11 cellular contexts compared by ENCODE assay signal in the genomic region with DNA sequence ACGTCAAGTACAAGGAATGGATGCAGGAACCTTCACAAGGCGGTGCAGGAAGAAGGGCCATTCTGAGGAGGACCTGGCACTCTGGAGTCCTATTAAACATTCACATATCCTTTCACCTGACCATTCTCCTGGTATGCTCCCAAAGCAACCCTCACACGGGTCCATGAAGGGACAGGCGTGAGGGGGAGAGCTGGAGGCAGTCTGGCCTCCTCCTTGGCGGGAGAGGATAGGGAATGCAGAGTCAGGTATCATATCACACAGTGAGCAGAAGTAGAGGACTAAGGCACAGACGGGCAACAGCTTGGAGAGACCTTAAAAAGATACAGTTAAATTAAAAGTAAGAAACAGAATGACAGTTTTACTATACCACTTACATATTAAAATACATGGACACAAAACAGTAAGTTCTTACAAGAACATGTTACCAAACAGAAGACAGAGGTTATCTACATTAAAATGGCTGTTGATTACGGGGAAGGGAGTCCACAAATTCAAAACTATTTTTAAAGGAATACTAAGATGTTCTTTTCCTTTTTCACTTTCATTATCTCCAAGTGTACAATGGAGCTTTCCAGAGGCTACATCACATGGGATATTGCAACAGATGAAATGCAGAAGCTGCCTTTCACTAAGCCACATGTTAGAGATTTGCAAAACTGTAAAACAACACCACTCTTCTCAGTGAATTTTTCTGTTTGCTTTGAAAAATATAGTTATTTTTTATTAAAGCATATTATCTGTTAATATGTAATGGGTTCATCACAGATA. TPM values are rescaled to one million over a fixed set of nuclear protein-coding genes. Genes with fewer than 3 reads are reported as not detected.
DNase-seq lines count a peak whose midpoint lies in the region; ATAC-seq and TF ChIP-seq lines count a peak whose summit lies in the region.
"Had no signal": no experiment of that assay in that cellular context is flagged by ENCODE, and none has a peak within 500 bp of the region (broad histone marks: within the 10 kb centered on the region; RNA-seq: fewer than 3 reads in every experiment).

No MANE protein-coding gene starts in this region.

- H2BK12ac ChIP-seq in mesenchymal stem cell (ENCODE audit: low read length in 2 of 2), result peak overlapping the region; percentile 59 to 94

- H3K23ac ChIP-seq in mesenchymal stem cell (ENCODE audit: low read length in 2 of 2), result peak overlapping the region in 1 of 2 experiments; percentile 0

- peaks cover 25% of the 10 kb centered on the region for H3K79me1 ChIP-seq in mesenchymal stem cell (replicated peaks; ENCODE audit: low read length, poor library complexity, severe bottlenecking)

- H3K36me3 ChIP-seq in mesenchymal stem cell (ENCODE audit: control insufficient read depth in 1 of 2, insufficient read depth in 2 of 2, low read depth in 1 of 2, low read length in 2 of 2), result peaks cover 13 to 31% of the 10 kb centered on the region in 2 experiments
- peaks cover 40% of the 10 kb centered on the region for H3K36me3 ChIP-seq in upper lobe of right lung

- no peak overlapping the region for H2BK120ac ChIP-seq in mesenchymal stem cell (ENCODE audit: low read depth, low read length)

- H4K8ac ChIP-seq in mesenchymal stem cell (ENCODE audit: low read length), result peak overlapping the region; percentile 4

- peak overlapping the region; percentile 0 to 81 for H3K18ac ChIP-seq in mesenchymal stem cell (ENCODE audit: low read depth in 1 of 2, low read length in 2 of 2)

- no peak overlapping the region for H3K4me2 ChIP-seq in mesenchymal stem cell (ENCODE audit: low read length, poor library complexity, severe bottlenecking)

- H2AK5ac ChIP-seq in mesenchymal stem cell (ENCODE audit: low read length, severe bottlenecking), result no peak overlapping the region

- DNase-seq in activated naive CD4-positive, alpha-beta T cell treated with anti-CD3 and anti-CD28 coated beads, Interleukin-2, amount 50 U/mL, for 72 hours (ENCODE audit: low spot score in 2 of 2), result no peak
- DNase-seq in activated naive CD4-positive, alpha-beta T cell treated with Interleukin-2 at 50 U/mL for 16 hours, result no peak
- DNase-seq in cardiac fibroblast (ENCODE audit: low read depth in 2 of 2) (peak; percentile 53 to 74), mesenchymal stem cell (peak; percentile 78), upper lobe of right lung (no peak), cerebellum (ENCODE audit: low spot score) (no peak)
- no peak for DNase-seq in stimulated activated CD4-positive, alpha-beta T cell treated with anti-CD3 and anti-CD28 coated beads, Interleukin-2, amount 100 ng/mL, for 48 hours
- DNase-seq: BE2C, islet precursor cell, NCI-H187 had no signal

- ATAC-seq in activated naive CD4-positive, alpha-beta T cell treated with anti-CD3 and anti-CD28 coated beads, Interleukin-2, amount 50 U/mL, for 72 hours, result no peak
- ATAC-seq in upper lobe of right lung (peak; percentile 77), GM19463 (IDR thresholded peaks at IDR 0.05; ENCODE audit: unreplicated experiment) (no peak)

- intact Hi-C loops in upper lobe of right lung (cut with DNase I), result no loop called here

- H3K4me1 ChIP-seq in mesenchymal stem cell (ENCODE audit: control insufficient read depth, insufficient read depth, low read depth, low read length) (peaks cover 13% of the 10 kb centered on the region), upper lobe of right lung (no peaks in the 10 kb centered on the region)
- H3K4me1 ChIP-seq: BE2C had no signal

- H3K9ac ChIP-seq in mesenchymal stem cell (ENCODE audit: low read length), result peak overlapping the region; percentile 82

- no peak overlapping the region for H2BK15ac ChIP-seq in mesenchymal stem cell (ENCODE audit: low read depth, poor library complexity, severe bottlenecking)

- H3K4ac ChIP-seq in mesenchymal stem cell (ENCODE audit: low read depth in 1 of 2, low read length in 2 of 2), result peak overlapping the region; percentile 3 to 14

- peak overlapping the region; percentile 0 for H4K91ac ChIP-seq in mesenchymal stem cell (ENCODE audit: low read length)

- no peak overlapping the region for H2AFZ ChIP-seq in mesenchymal stem cell (ENCODE audit: low read depth, low read length)

- H3K9me3 ChIP-seq in mesenchymal stem cell (ENCODE audit: control insufficient read depth, low read length) (no peaks in the 10 kb centered on the region), upper lobe of right lung (no peaks in the 10 kb centered on the region)
- H3K9me3 ChIP-seq: BE2C had no signal

- TF ChIP-seq CTCF in cardiac fibroblast (IDR thresholded peaks at IDR 0.05; ENCODE audit: low read depth, low read length) (no peak), upper lobe of right lung (IDR thresholded peaks at IDR 0.05) (no peak)

- no peak overlapping the region for H3K4me3 ChIP-seq in cardiac fibroblast (replicated peaks in 1 of 2; ENCODE audit: low read depth in 2 of 2, low read length in 2 of 2)
- peak overlapping the region in 1 of 2 experiments; percentile 66 for H3K4me3 ChIP-seq in mesenchymal stem cell (ENCODE audit: insufficient read depth in 1 of 2, low read depth in 1 of 2, low read length in 2 of 2)
- no peak overlapping the region for H3K4me3 ChIP-seq in upper lobe of right lung

- no peak overlapping the region for H3K27ac ChIP-seq in mesenchymal stem cell (ENCODE audit: low read length, poor library complexity, severe bottlenecking)
- peak overlapping the region; percentile 60 for H3K27ac ChIP-seq in upper lobe of right lung

- 91% methylated on average over 5 of the region's 7 CpGs for WGBS in mesenchymal stem cell

- no peaks in the 10 kb centered on the region for H3K9me3 Mint-ChIP-seq in activated naive CD4-positive, alpha-beta T cell treated with anti-CD3 and anti-CD28 coated beads, Interleukin-2, amount 50 U/mL, for 72 hours

- peaks cover 5 to 37% of the 10 kb centered on the region in 2 donors for H3K36me3 Mint-ChIP-seq in activated naive CD4-positive, alpha-beta T cell treated with anti-CD3 and anti-CD28 coated beads, Interleukin-2, amount 50 U/mL, for 72 hours

- H3K27me3 ChIP-seq in mesenchymal stem cell (ENCODE audit: control insufficient read depth in 1 of 2, insufficient read depth in 1 of 2, low read length in 2 of 2), result no peaks in the 10 kb centered on the region
- H3K27me3 ChIP-seq in upper lobe of right lung, result no peaks in the 10 kb centered on the region
- H3K27me3 ChIP-seq: BE2C had no signal

- H2BK5ac ChIP-seq in mesenchymal stem cell (ENCODE audit: low read depth, low read length, poor library complexity, severe bottlenecking), result no peak overlapping the region

- H3K14ac ChIP-seq in mesenchymal stem cell (ENCODE audit: low read length in 2 of 2), result peak overlapping the region in 1 of 2 experiments; percentile 19

- H3K27ac Mint-ChIP-seq in activated naive CD4-positive, alpha-beta T cell treated with anti-CD3 and anti-CD28 coated beads, Interleukin-2, amount 50 U/mL, for 72 hours, result peak overlapping the region; percentile 36 to 79

RNA-seq across cellular contexts. Expression of a gene that starts 53.8 kb away (rescaled TPM):
- 100 to 1,000 TPM; 204 to 278 TPM for total RNA-seq in activated naive CD4-positive, alpha-beta T cell treated with anti-CD3 and anti-CD28 coated beads, Interleukin-2, amount 50 U/mL, for 72 hours
- 52.4 TPM for polyA plus RNA-seq in mesenchymal stem cell (2013, experiment 1 of 2)
- polyA plus RNA-seq in mesenchymal stem cell (2013, experiment 2 of 2), result 54.0 TPM
- 102 TPM for total RNA-seq in upper lobe of right lung
- total RNA-seq in cerebellum, result 87.2 TPM

Comparison
In these comparisons a context has a peak if more than half of its experiments do, and no peak if none do; other contexts are left out.
1. DNase-seq: peak in cardiac fibroblast (2 of 2) and mesenchymal stem cell (single experiment); none in activated naive CD4-positive, alpha-beta T cell treated with anti-CD3 and anti-CD28 coated beads, Interleukin-2, amount 50 U/mL, for 72 hours (0 of 2), activated naive CD4-positive, alpha-beta T cell treated with Interleukin-2 at 50 U/mL for 16 hours (single experiment), upper lobe of right lung (single experiment), cerebellum (single experiment) and stimulated activated CD4-positive, alpha-beta T cell treated with anti-CD3 and anti-CD28 coated beads, Interleukin-2, amount 100 ng/mL, for 48 hours (0 of 2).